ENCODE assay signal across 1 cellular context in genomic region chr7:43677864-43678263, GRCh38.
TF ChIP-seq lines count a peak whose summit lies in the region.

No MANE protein-coding gene starts in this region.

TF ChIP-seq in GM12878, 131 proteins besides CTCF, POLR2A, EP300 and RAD21 (continued from another document):
- no peak for TF ChIP-seq PBX3 (IDR thresholded peaks at IDR 0.05; ENCODE audit: insufficient replicate concordance, low read depth, low read length)
- no peak for TF ChIP-seq RCOR1 (conservative IDR thresholded peaks at IDR 0.05; ENCODE audit: low read depth, low read length)
- no peak for TF ChIP-seq SIX5 (IDR thresholded peaks at IDR 0.05; ENCODE audit: low read depth, low read length, severe bottlenecking)
- TF ChIP-seq EED (IDR thresholded peaks at IDR 0.05; ENCODE audit: low read depth): no peak
- TF ChIP-seq E4F1 (IDR thresholded peaks at IDR 0.05; ENCODE audit: borderline replicate concordance, partially characterized antibody): no peak
- no peak for TF ChIP-seq MLLT1 (IDR thresholded peaks at IDR 0.05)
- no peak for TF ChIP-seq ZSCAN29 (IDR thresholded peaks at IDR 0.05)
- TF ChIP-seq BCL3 (IDR thresholded peaks at IDR 0.05; ENCODE audit: borderline replicate concordance, insufficient read depth, low read depth, low read length, poor library complexity, severe bottlenecking): no peak
- TF ChIP-seq GABPA (IDR thresholded peaks at IDR 0.05; ENCODE audit: low read depth): no peak
- no peak for TF ChIP-seq TAF1 (IDR thresholded peaks at IDR 0.05; ENCODE audit: borderline replicate concordance, low read depth, low read length)
- no peak for TF ChIP-seq ZNF207 (IDR thresholded peaks at IDR 0.05; ENCODE audit: borderline replicate concordance)
- TF ChIP-seq CHD1 (IDR thresholded peaks at IDR 0.05; ENCODE audit: low read depth, low read length): no peak
- no peak for TF ChIP-seq NRF1 (conservative IDR thresholded peaks at IDR 0.05; ENCODE audit: low read depth, low read length)
- TF ChIP-seq NFIC (IDR thresholded peaks at IDR 0.05; ENCODE audit: low read depth, low read length): no peak
- TF ChIP-seq IRF4 (IDR thresholded peaks at IDR 0.05; ENCODE audit: low read depth, low read length): no peak
- TF ChIP-seq ESRRA (IDR thresholded peaks at IDR 0.05; ENCODE audit: low read length): no peak
- TF ChIP-seq JUNB (IDR thresholded peaks at IDR 0.05): no peak
- no peak for TF ChIP-seq SIN3A (IDR thresholded peaks at IDR 0.05; ENCODE audit: low read depth, low read length)
